Comparison of ENCODE assay signal across 28 cellular contexts in genomic region chrX:130895299-130895698, GRCh38. TPM values are rescaled to one million over a fixed set of nuclear protein-coding genes. Genes with fewer than 3 reads are reported as not detected.
DNase-seq lines count a peak whose midpoint lies in the region; ATAC-seq, FAIRE-seq and TF ChIP-seq lines count a peak whose summit lies in the region.
"Had no signal": no experiment of that assay in that cellular context is flagged by ENCODE, and none has a peak within 500 bp of the region (broad histone marks: within the 10 kb centered on the region; RNA-seq: fewer than 3 reads in every experiment).

No MANE protein-coding gene starts in this region.

- H3K36me3 ChIP-seq in K562 (ENCODE audit: control insufficient read depth, insufficient read depth, low read length) (peaks cover 1% of the 10 kb centered on the region; the same call in 1 of the 3 replicates), gastroesophageal sphincter (no peaks in the 10 kb centered on the region)
- H3K36me3 ChIP-seq: esophagus muscularis mucosa had no signal

- intact Hi-C loops in K562 (cut with micrococcal nuclease): no loop called here
- intact Hi-C loops in sciatic nerve (cut with DNase I): no loop called here
- intact Hi-C loops in MCF 10A (cut with micrococcal nuclease): no loop called here

- no peak for FAIRE-seq in K562 (lab: Jason Lieb, UNC)

- no peak for TF ChIP-seq RAD21 in K562 (CRISPR knock-in tag; conservative IDR thresholded peaks at IDR 0.05 in 1 of 2, IDR thresholded peaks at IDR 0.05 in 1 of 2)

- TF ChIP-seq EP300 in K562 (IDR thresholded peaks at IDR 0.05; ENCODE audit: low read length) (no peak), gastroesophageal sphincter (IDR thresholded peaks at IDR 0.05) (no peak)

- POLR2A ChIA-PET in K562 (lab: Yijun Ruan, JAX) (no interaction called here), MCF 10A (lab: Yijun Ruan, JAX) (no interaction called here)

- no peaks in the 10 kb centered on the region for H4K20me1 ChIP-seq in K562 (replicated peaks; ENCODE audit: control insufficient read depth, insufficient read depth, low read length)

- WGBS in K562 (ENCODE audit: insufficient coverage, low coverage, missing lambda C conversion rate): 32% methylated on average over 2 of the region's 2 CpGs
- 17% methylated on average over 1 of the region's 2 CpGs; no CpG with 5 or more reads in 1 of the 2 donors for WGBS in gastroesophageal sphincter (ENCODE audit: low coverage in 1 of 2), 2 donors

- no peaks in the 10 kb centered on the region for H3K9me3 ChIP-seq in K562 (replicated peaks; ENCODE audit: control insufficient read depth, insufficient read depth, low read depth, low read length)
- no peaks in the 10 kb centered on the region for H3K9me3 ChIP-seq in gastroesophageal sphincter
- H3K9me3 ChIP-seq: BLaER1 treated with 17β-estradiol and CSF1 and Interleukin-3, amounts not matched to agents 10 nM and 100 nM; esophagus muscularis mucosa; spleen; testis had no signal

- in situ Hi-C loops in K562 (cut with MboI): no loop called here

- H3K4me3 ChIP-seq in K562 (no peak overlapping the region), gastroesophageal sphincter (no peak overlapping the region)
- H3K4me3 ChIP-seq: BLaER1 treated with 17β-estradiol and CSF1 and Interleukin-3, amounts not matched to agents 10 nM and 100 nM; esophagus muscularis mucosa; spleen; testis had no signal

- H3K27me3 ChIP-seq in K562 (ENCODE audit: control insufficient read depth in 2 of 2, insufficient read depth in 2 of 2, low read length in 2 of 2): no peaks in the 10 kb centered on the region
- H3K27me3 ChIP-seq in gastroesophageal sphincter: no peaks in the 10 kb centered on the region
- H3K27me3 ChIP-seq: esophagus muscularis mucosa, spleen, testis had no signal

- peaks cover 0 to 8% of the 10 kb centered on the region in 2 donors for H3K4me1 Mint-ChIP-seq in natural killer cell treated with Interleukin-12 subunit alpha and Interleukin-12 subunit beta and Interleukin-15 and Interleukin-18, amount 100 ng/mL, for 72 hours (ENCODE audit: low read depth in 2 of 2)
- H3K4me1 Mint-ChIP-seq in MCF 10A (ENCODE audit: insufficient read depth, unreplicated experiment): no peaks in the 10 kb centered on the region
- H3K4me1 Mint-ChIP-seq: activated B cell treated with CpG ODN at 0.5 μM for 24 hours; activated T-helper 17 cell treated with anti-CD3 and anti-CD28 coated beads, Interleukin-2, amount 50 U/mL, for 72 hours; stimulated activated memory B cell treated with anti-CD40 and anti-IgM and Interleukin-4, amounts not matched to agents 10 μg/mL and 1 μg/mL and 100 μg/mL, for 72 hours had no signal

- CTCF ChIA-PET in K562 (lab: Yijun Ruan, JAX; ENCODE audit: low intra/inter-chr PET ratio) (no interaction called here), MCF 10A (lab: Yijun Ruan, JAX) (interaction anchor here (0.8 kb wide), 1 partner anchor 22 kb away, joined by 4 read pairs; no protein-coding TSS in a partner anchor)

- peaks cover 0 to 10% of the 10 kb centered on the region in 2 donors for H3K27me3 Mint-ChIP-seq in natural killer cell treated with Interleukin-12 subunit alpha and Interleukin-12 subunit beta and Interleukin-15 and Interleukin-18, amount 100 ng/mL, for 72 hours
- H3K27me3 Mint-ChIP-seq in MCF 10A (ENCODE audit: insufficient read depth, unreplicated experiment): peaks cover 71% of the 10 kb centered on the region
- H3K27me3 Mint-ChIP-seq: activated B cell treated with CpG ODN at 0.5 μM for 24 hours; activated naive CD8-positive, alpha-beta T cell; activated T-helper 17 cell treated with anti-CD3 and anti-CD28 coated beads, Interleukin-2, amount 50 U/mL, for 72 hours; stimulated activated memory B cell treated with anti-CD40 and anti-IgM and Interleukin-4, amounts not matched to agents 10 μg/mL and 1 μg/mL and 100 μg/mL, for 72 hours had no signal

- H3K9ac ChIP-seq in K562 (ENCODE audit: insufficient read depth in 1 of 2, low read depth in 2 of 2, low read length in 2 of 2): no peak overlapping the region
- H3K9ac ChIP-seq: BLaER1 treated with 17β-estradiol and CSF1 and Interleukin-3, amounts not matched to agents 10 nM and 100 nM had no signal

- no peak for ATAC-seq in K562
- peak; percentile 50 for ATAC-seq in gastroesophageal sphincter
- peak; percentile 59 for ATAC-seq in sciatic nerve
- no peak for ATAC-seq in GM18520 (IDR thresholded peaks at IDR 0.05; ENCODE audit: unreplicated experiment)
- ATAC-seq in natural killer cell treated with Interleukin-12 subunit alpha and Interleukin-12 subunit beta and Interleukin-15 and Interleukin-18, amount 100 ng/mL, for 72 hours: no peak
- ATAC-seq: activated T-helper 17 cell treated with anti-CD3 and anti-CD28 coated beads, Interleukin-2, amount 50 U/mL, for 72 hours; stimulated activated memory B cell treated with anti-CD40 and anti-IgM and Interleukin-4, amounts not matched to agents 10 μg/mL and 1 μg/mL and 100 μg/mL, for 72 hours had no signal

- H3K79me2 ChIP-seq in K562 (ENCODE audit: control insufficient read depth, insufficient read depth, low read length): no peaks in the 10 kb centered on the region

- no peak overlapping the region for H2AFZ ChIP-seq in K562 (ENCODE audit: low read depth, low read length)

- H3K36me3 Mint-ChIP-seq in natural killer cell treated with Interleukin-12 subunit alpha and Interleukin-12 subunit beta and Interleukin-15 and Interleukin-18, amount 100 ng/mL, for 72 hours: peaks cover 4% of the 10 kb centered on the region
- H3K36me3 Mint-ChIP-seq in MCF 10A (ENCODE audit: insufficient read depth, unreplicated experiment): peaks cover 11% of the 10 kb centered on the region

- TF ChIP-seq CTCF in K562 (IDR thresholded peaks at IDR 0.05 in 2 of 3, conservative IDR thresholded peaks at IDR 0.05 in 1 of 3; ENCODE audit: insufficient read depth in 2 of 3, low read depth in 1 of 3, low read length in 3 of 3): no peak
- TF ChIP-seq CTCF in gastroesophageal sphincter (IDR thresholded peaks at IDR 0.05): no peak
- no peak for TF ChIP-seq CTCF in MCF 10A (IDR thresholded peaks at IDR 0.05; ENCODE audit: unreplicated experiment)

- H3K4me3 Mint-ChIP-seq in natural killer cell treated with Interleukin-12 subunit alpha and Interleukin-12 subunit beta and Interleukin-15 and Interleukin-18, amount 100 ng/mL, for 72 hours: no peak overlapping the region
- no peak overlapping the region for H3K4me3 Mint-ChIP-seq in MCF 10A (ENCODE audit: unreplicated experiment)
- H3K4me3 Mint-ChIP-seq: activated B cell treated with CpG ODN at 0.5 μM for 24 hours; activated naive CD8-positive, alpha-beta T cell; activated T-helper 17 cell treated with anti-CD3 and anti-CD28 coated beads, Interleukin-2, amount 50 U/mL, for 72 hours; endodermal cell; stimulated activated memory B cell treated with anti-CD40 and anti-IgM and Interleukin-4, amounts not matched to agents 10 μg/mL and 1 μg/mL and 100 μg/mL, for 72 hours had no signal

- no peak overlapping the region for H3K4me2 ChIP-seq in K562 (ENCODE audit: insufficient read depth, low read length)

- H3K9me1 ChIP-seq in K562 (ENCODE audit: control insufficient read depth, insufficient read depth, low read length): no peaks in the 10 kb centered on the region

- H3K27ac Mint-ChIP-seq in natural killer cell treated with Interleukin-12 subunit alpha and Interleukin-12 subunit beta and Interleukin-15 and Interleukin-18, amount 100 ng/mL, for 72 hours: no peak overlapping the region
- no peak overlapping the region for H3K27ac Mint-ChIP-seq in MCF 10A (ENCODE audit: low read depth, unreplicated experiment)
- H3K27ac Mint-ChIP-seq: activated B cell treated with CpG ODN at 0.5 μM for 24 hours; activated naive CD8-positive, alpha-beta T cell; activated T-helper 17 cell treated with anti-CD3 and anti-CD28 coated beads, Interleukin-2, amount 50 U/mL, for 72 hours; endodermal cell; stimulated activated memory B cell treated with anti-CD40 and anti-IgM and Interleukin-4, amounts not matched to agents 10 μg/mL and 1 μg/mL and 100 μg/mL, for 72 hours had no signal

- BruUV-seq in K562 (replicated peaks; lab: Mats Ljungman, UMichigan): no TSS peak
- no TSS peak for BruUV-seq in MCF 10A (replicated peaks; lab: Mats Ljungman, UMichigan)

- peak; percentile 7 for DNase-seq in AG20443 (ENCODE audit: low spot score)
- DNase-seq in K562 (ENCODE audit: extremely low read depth in 1 of 4, low spot score in 3 of 4): no peak
- DNase-seq in sciatic nerve (ENCODE audit: low spot score): no peak
- no peak for DNase-seq in NCI-H2227 (lab: John Stamatoyannopoulos, UW; ENCODE audit: unreplicated experiment)
- DNase-seq in natural killer cell treated with Interleukin-12 subunit alpha and Interleukin-12 subunit beta and Interleukin-15 and Interleukin-18, amount 100 ng/mL, for 72 hours (ENCODE audit: low spot score): no peak
- no peak for DNase-seq in MCF 10A (ENCODE audit: unreplicated experiment)
- DNase-seq: activated B cell treated with CpG ODN at 0.5 μM for 24 hours; activated CD8-positive, alpha-beta memory T cell treated with anti-CD3 and anti-CD28 coated beads, Interleukin-2, amount 50 U/mL, for 4 hours; COR-L47; DMS79 treated with DMSO at 0.1 percent for 48 hours; endodermal cell; H7; NCI-H1092 treated with DMSO at 0.1 percent for 48 hours; NCI-H1930; NCI-H2227 treated with DMSO at 0.1 percent for 48 hours; NCI-H774; spleen; stimulated activated CD4-positive, alpha-beta T cell treated with anti-CD3 and anti-CD28 coated beads, Interleukin-4, amount 100 ng/mL, for 1 hour; SW 1271; T1000; testis had no signal

- no peak for TF ChIP-seq POLR2A in K562 (conservative IDR thresholded peaks at IDR 0.05)
- no peak for TF ChIP-seq POLR2A in gastroesophageal sphincter (IDR thresholded peaks at IDR 0.05)

- no peaks in the 10 kb centered on the region for H3K9me3 Mint-ChIP-seq in natural killer cell treated with Interleukin-12 subunit alpha and Interleukin-12 subunit beta and Interleukin-15 and Interleukin-18, amount 100 ng/mL, for 72 hours
- no peaks in the 10 kb centered on the region for H3K9me3 Mint-ChIP-seq in MCF 10A (ENCODE audit: unreplicated experiment)
- H3K9me3 Mint-ChIP-seq: activated B cell treated with CpG ODN at 0.5 μM for 24 hours; activated T-helper 17 cell treated with anti-CD3 and anti-CD28 coated beads, Interleukin-2, amount 50 U/mL, for 72 hours; endodermal cell; stimulated activated memory B cell treated with anti-CD40 and anti-IgM and Interleukin-4, amounts not matched to agents 10 μg/mL and 1 μg/mL and 100 μg/mL, for 72 hours had no signal

- H3K4me1 ChIP-seq in K562 (replicated peaks in 1 of 2; ENCODE audit: control insufficient read depth in 2 of 2, insufficient read depth in 2 of 2, low read length in 2 of 2): peaks cover 0 to 11% of the 10 kb centered on the region in 2 experiments; a peak in 2 of 5 replicates
- H3K4me1 ChIP-seq in gastroesophageal sphincter: peaks cover 0 to 18% (median 0%) of the 10 kb centered on the region in 3 donors
- H3K4me1 ChIP-seq: spleen, testis had no signal

- H3K27ac ChIP-seq in K562 (ENCODE audit: extremely low read depth, low read depth, low read length) (no peak overlapping the region), gastroesophageal sphincter (no peak overlapping the region)
- H3K27ac ChIP-seq: spleen, testis had no signal

RNA-seq across cellular contexts. Expression of gene ENOX2, which starts 7.7 kb away (rescaled TPM):
- 9.7 and 14.3 TPM in 2 replicates for total RNA-seq in K562 (2011; cell fraction: chromatin; rRNA removed; ENCODE audit: low replicate concordance)
- total RNA-seq in K562 (2011; cell fraction: nucleolus; rRNA removed): 3.6 and 4.3 TPM in 2 replicates
- total RNA-seq in K562 (2011; cell fraction: nucleoplasm; rRNA removed): 5.9 and 7.3 TPM in 2 replicates
- total RNA-seq in K562 (2014; rRNA removed) (10.3 and 14.5 TPM in 2 replicates), K562 (2014; rRNA removed; fragmentation: Illumina TruSeq; extraction: Trizol) (15.6 and 17.1 TPM in 2 replicates), K562 (2015; rRNA removed; fragmentation: Illumina TruSeq; extraction: Trizol) (13.3 and 13.8 TPM in 2 replicates), K562 (2021) (16.7 and 17.5 TPM in 2 replicates), gastroesophageal sphincter (10 to 100 TPM in 3 of 4 donors, 1 to 10 TPM in 1; 9.3 to 20.7 (median 15.4) TPM), sciatic nerve (16.1 TPM), MCF 10A (2022) (24.3 and 32.7 TPM in 2 replicates)
- polyA plus RNA-seq in K562 (2011; rRNA removed) (18.0 and 24.0 TPM in 2 replicates), K562 (2014; fragmentation: Illumina TruSeq; extraction: Trizol) (16.5 and 18.3 TPM in 2 replicates), K562 (2014; fragmentation: Nextera tagmentation; extraction: Ambion mirVana) (1 to 10 TPM; 8.4 TPM), K562 (2014; rRNA removed) (6.1 and 8.3 TPM in 2 replicates)
- 8.3 and 10.0 TPM in 2 replicates for polyA plus RNA-seq in K562 (2011; cell fraction: cytosol; rRNA removed)
- polyA plus RNA-seq in K562 (2011; cell fraction: nucleus; rRNA removed): 7.5 TPM in 2 replicates
- 14.7 and 16.3 TPM in 2 replicates for polyA plus RNA-seq in K562 (2012)
- 29.4 and 32.7 TPM in 2 replicates for polyA minus RNA-seq in K562 (2011; rRNA and poly(A)+ RNA removed)
- polyA minus RNA-seq in K562 (2011; cell fraction: cytosol; rRNA and poly(A)+ RNA removed): 10.1 and 10.5 TPM in 2 replicates
- 5.1 and 9.6 TPM in 2 replicates for polyA minus RNA-seq in K562 (2011; cell fraction: nucleus; rRNA and poly(A)+ RNA removed)
- total RNA-seq in natural killer cell treated with Interleukin-12 subunit alpha and Interleukin-12 subunit beta and Interleukin-15 and Interleukin-18, amount 100 ng/mL, for 72 hours: 10 to 100 TPM; 16.6 to 19.8 TPM

Comparison
In these comparisons a context has a peak if more than half of its experiments do, and no peak if none do; other contexts are left out.
1. ATAC-seq: peak in gastroesophageal sphincter (single experiment) and sciatic nerve (single experiment); none in K562 (single experiment), GM18520 (single experiment) and natural killer cell treated with Interleukin-12 subunit alpha and Interleukin-12 subunit beta and Interleukin-15 and Interleukin-18, amount 100 ng/mL, for 72 hours (0 of 2).